1 cellular context compared by ENCODE assay signal in the genomic region with DNA sequence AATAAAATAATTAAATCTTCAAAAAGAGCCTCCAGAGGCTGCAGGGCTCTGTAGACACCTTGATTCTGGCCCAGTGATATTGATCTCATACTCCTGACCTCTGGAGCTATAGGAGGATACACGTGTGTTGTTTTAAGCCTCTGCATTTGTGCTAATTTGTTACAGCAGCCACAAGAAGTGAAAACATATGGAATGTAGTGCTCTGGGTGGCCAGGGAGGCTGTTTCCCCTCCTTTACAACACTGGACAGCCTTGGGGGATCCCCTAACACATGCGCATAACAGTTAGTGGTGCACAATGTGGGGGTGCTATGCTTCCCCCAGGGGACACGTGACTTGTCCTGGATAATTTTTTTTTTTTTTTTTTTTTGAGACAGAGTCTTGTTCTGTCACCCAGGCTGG.
A peak's percentile ranks its signal among the peaks of the same experiment; 100 is the strongest.
TF ChIP-seq lines count a peak whose summit lies in the region.

No MANE protein-coding gene starts in this region.

TF ChIP-seq in HepG2, 621 proteins besides CTCF, POLR2A, EP300 and RAD21 (continued from another document):
- TF ChIP-seq, protein P1, sequence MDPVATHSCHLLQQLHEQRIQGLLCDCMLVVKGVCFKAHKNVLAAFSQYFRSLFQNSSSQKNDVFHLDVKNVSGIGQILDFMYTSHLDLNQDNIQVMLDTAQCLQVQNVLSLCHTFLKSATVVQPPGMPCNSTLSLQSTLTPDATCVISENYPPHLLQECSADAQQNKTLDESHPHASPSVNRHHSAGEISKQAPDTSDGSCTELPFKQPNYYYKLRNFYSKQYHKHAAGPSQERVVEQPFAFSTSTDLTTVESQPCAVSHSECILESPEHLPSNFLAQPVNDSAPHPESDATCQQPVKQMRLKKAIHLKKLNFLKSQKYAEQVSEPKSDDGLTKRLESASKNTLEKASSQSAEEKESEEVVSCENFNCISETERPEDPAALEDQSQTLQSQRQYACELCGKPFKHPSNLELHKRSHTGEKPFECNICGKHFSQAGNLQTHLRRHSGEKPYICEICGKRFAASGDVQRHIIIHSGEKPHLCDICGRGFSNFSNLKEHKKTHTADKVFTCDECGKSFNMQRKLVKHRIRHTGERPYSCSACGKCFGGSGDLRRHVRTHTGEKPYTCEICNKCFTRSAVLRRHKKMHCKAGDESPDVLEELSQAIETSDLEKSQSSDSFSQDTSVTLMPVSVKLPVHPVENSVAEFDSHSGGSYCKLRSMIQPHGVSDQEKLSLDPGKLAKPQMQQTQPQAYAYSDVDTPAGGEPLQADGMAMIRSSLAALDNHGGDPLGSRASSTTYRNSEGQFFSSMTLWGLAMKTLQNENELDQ (CRISPR knock-in tag; IDR thresholded peaks at IDR 0.05; ENCODE audit: borderline replicate concordance): no peak
- no peak for TF ChIP-seq ZNF292 (CRISPR knock-in tag; IDR thresholded peaks at IDR 0.05; ENCODE audit: borderline replicate concordance, low read depth)
- peak; percentile 82 for TF ChIP-seq ZNF12 (CRISPR knock-in tag; IDR thresholded peaks at IDR 0.05)
- TF ChIP-seq RAD51 (IDR thresholded peaks at IDR 0.05; ENCODE audit: borderline replicate concordance): peak; percentile 48; the same call in 1 of the 2 replicates
- no peak for TF ChIP-seq ZNF430 (CRISPR knock-in tag; IDR thresholded peaks at IDR 0.05)
- TF ChIP-seq MAF1 (CRISPR knock-in tag; IDR thresholded peaks at IDR 0.05; ENCODE audit: borderline replicate concordance): no peak
- no peak for TF ChIP-seq SP5 (CRISPR knock-in tag; IDR thresholded peaks at IDR 0.05; ENCODE audit: borderline replicate concordance, low read depth)
- no peak for TF ChIP-seq KLF9 (CRISPR knock-in tag; IDR thresholded peaks at IDR 0.05; ENCODE audit: low read depth)
- TF ChIP-seq NFKBIZ (CRISPR knock-in tag; IDR thresholded peaks at IDR 0.05): no peak
- TF ChIP-seq NONO (IDR thresholded peaks at IDR 0.05): no peak
- no peak for TF ChIP-seq NONO (CRISPR knock-in tag; conservative IDR thresholded peaks at IDR 0.05)
- TF ChIP-seq YEATS4 (CRISPR knock-in tag; IDR thresholded peaks at IDR 0.05; ENCODE audit: borderline replicate concordance): no peak
- TF ChIP-seq SP140L (CRISPR knock-in tag; IDR thresholded peaks at IDR 0.05; ENCODE audit: borderline replicate concordance): no peak
- TF ChIP-seq, protein P2, sequence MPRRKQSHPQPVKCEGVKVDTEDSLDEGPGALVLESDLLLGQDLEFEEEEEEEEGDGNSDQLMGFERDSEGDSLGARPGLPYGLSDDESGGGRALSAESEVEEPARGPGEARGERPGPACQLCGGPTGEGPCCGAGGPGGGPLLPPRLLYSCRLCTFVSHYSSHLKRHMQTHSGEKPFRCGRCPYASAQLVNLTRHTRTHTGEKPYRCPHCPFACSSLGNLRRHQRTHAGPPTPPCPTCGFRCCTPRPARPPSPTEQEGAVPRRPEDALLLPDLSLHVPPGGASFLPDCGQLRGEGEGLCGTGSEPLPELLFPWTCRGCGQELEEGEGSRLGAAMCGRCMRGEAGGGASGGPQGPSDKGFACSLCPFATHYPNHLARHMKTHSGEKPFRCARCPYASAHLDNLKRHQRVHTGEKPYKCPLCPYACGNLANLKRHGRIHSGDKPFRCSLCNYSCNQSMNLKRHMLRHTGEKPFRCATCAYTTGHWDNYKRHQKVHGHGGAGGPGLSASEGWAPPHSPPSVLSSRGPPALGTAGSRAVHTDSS (CRISPR knock-in tag; conservative IDR thresholded peaks at IDR 0.05): no peak
- TF ChIP-seq ZKSCAN8 (CRISPR knock-in tag; IDR thresholded peaks at IDR 0.05; ENCODE audit: borderline replicate concordance): no peak
- TF ChIP-seq HMG20B (CRISPR knock-in tag; conservative IDR thresholded peaks at IDR 0.05): no peak
- TF ChIP-seq, protein P3, sequence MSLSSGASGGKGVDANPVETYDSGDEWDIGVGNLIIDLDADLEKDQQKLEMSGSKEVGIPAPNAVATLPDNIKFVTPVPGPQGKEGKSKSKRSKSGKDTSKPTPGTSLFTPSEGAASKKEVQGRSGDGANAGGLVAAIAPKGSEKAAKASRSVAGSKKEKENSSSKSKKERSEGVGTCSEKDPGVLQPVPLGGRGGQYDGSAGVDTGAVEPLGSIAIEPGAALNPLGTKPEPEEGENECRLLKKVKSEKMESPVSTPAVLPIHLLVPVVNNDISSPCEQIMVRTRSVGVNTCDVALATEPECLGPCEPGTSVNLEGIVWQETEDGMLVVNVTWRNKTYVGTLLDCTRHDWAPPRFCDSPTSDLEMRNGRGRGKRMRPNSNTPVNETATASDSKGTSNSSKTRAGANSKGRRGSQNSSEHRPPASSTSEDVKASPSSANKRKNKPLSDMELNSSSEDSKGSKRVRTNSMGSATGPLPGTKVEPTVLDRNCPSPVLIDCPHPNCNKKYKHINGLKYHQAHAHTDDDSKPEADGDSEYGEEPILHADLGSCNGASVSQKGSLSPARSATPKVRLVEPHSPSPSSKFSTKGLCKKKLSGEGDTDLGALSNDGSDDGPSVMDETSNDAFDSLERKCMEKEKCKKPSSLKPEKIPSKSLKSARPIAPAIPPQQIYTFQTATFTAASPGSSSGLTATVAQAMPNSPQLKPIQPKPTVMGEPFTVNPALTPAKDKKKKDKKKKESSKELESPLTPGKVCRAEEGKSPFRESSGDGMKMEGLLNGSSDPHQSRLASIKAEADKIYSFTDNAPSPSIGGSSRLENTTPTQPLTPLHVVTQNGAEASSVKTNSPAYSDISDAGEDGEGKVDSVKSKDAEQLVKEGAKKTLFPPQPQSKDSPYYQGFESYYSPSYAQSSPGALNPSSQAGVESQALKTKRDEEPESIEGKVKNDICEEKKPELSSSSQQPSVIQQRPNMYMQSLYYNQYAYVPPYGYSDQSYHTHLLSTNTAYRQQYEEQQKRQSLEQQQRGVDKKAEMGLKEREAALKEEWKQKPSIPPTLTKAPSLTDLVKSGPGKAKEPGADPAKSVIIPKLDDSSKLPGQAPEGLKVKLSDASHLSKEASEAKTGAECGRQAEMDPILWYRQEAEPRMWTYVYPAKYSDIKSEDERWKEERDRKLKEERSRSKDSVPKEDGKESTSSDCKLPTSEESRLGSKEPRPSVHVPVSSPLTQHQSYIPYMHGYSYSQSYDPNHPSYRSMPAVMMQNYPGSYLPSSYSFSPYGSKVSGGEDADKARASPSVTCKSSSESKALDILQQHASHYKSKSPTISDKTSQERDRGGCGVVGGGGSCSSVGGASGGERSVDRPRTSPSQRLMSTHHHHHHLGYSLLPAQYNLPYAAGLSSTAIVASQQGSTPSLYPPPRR (CRISPR knock-in tag; IDR thresholded peaks at IDR 0.05; ENCODE audit: borderline replicate concordance): no peak
- TF ChIP-seq, protein P4, sequence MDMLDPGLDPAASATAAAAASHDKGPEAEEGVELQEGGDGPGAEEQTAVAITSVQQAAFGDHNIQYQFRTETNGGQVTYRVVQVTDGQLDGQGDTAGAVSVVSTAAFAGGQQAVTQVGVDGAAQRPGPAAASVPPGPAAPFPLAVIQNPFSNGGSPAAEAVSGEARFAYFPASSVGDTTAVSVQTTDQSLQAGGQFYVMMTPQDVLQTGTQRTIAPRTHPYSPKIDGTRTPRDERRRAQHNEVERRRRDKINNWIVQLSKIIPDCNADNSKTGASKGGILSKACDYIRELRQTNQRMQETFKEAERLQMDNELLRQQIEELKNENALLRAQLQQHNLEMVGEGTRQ (IDR thresholded peaks at IDR 0.05; ENCODE audit: low read depth, low read length): no peak
- TF ChIP-seq, protein P4 (CRISPR knock-in tag; IDR thresholded peaks at IDR 0.05; ENCODE audit: borderline replicate concordance): peak; percentile 61; the same call in 1 of the 2 replicates
- no peak for TF ChIP-seq HMG20A (CRISPR knock-in tag; IDR thresholded peaks at IDR 0.05; ENCODE audit: borderline replicate concordance)
- TF ChIP-seq ZNF891 (CRISPR knock-in tag; IDR thresholded peaks at IDR 0.05): no peak
- no peak for TF ChIP-seq ZSCAN22 (CRISPR knock-in tag; IDR thresholded peaks at IDR 0.05)
- TF ChIP-seq ZNF772 (CRISPR knock-in tag; IDR thresholded peaks at IDR 0.05): no peak
- TF ChIP-seq ZKSCAN1 (IDR thresholded peaks at IDR 0.05; ENCODE audit: low read length): no peak
- TF ChIP-seq CENPX (CRISPR knock-in tag; IDR thresholded peaks at IDR 0.05): no peak
- TF ChIP-seq PAWR (CRISPR knock-in tag; IDR thresholded peaks at IDR 0.05; ENCODE audit: borderline replicate concordance): no peak
- TF ChIP-seq, protein P5, sequence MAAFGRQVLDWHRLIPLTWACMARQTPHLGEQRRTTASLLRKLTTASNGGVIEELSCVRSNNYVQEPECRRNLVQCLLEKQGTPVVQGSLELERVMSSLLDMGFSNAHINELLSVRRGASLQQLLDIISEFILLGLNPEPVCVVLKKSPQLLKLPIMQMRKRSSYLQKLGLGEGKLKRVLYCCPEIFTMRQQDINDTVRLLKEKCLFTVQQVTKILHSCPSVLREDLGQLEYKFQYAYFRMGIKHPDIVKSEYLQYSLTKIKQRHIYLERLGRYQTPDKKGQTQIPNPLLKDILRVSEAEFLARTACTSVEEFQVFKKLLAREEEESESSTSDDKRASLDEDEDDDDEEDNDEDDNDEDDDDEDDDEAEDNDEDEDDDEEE (CRISPR knock-in tag; IDR thresholded peaks at IDR 0.05): no peak
- TF ChIP-seq ATRX (CRISPR knock-in tag; IDR thresholded peaks at IDR 0.05; ENCODE audit: borderline replicate concordance): no peak
- TF ChIP-seq CEBPG (CRISPR knock-in tag; IDR thresholded peaks at IDR 0.05): no peak
- TF ChIP-seq XRCC5 (optimal IDR thresholded peaks at IDR 0.05; ENCODE audit: low read length): no peak
- TF ChIP-seq FOXO1 (CRISPR knock-in tag; IDR thresholded peaks at IDR 0.05): no peak
- TF ChIP-seq ZNF282 (IDR thresholded peaks at IDR 0.05; ENCODE audit: partially characterized antibody): no peak
